In the genomic region with DNA sequence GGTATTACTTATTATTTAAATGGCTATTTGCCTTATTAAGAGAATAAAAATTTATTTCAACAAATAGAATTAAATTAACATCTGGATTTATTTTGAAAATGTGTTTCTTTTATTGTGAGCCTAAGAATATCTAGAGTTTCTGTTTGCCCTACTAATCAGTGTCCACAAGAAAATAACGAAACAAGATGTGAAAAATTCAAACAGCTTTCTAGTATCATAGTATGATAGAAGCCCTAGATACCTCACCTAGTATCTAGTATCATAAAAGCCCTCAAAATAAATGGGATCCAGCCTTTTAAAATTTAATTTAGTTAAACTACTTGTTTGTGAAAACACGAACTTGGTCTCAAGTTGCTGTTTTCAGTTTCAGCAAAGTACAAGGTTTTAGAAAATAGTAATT, we compare ENCODE assay signal across 7 cellular contexts. TPM values are rescaled to one million over a fixed set of nuclear protein-coding genes. Genes with fewer than 3 reads are reported as not detected.
"Had no signal": no experiment of that assay in that cellular context is flagged by ENCODE, and none has a peak within 500 bp of the region (broad histone marks: within the 10 kb centered on the region; RNA-seq: fewer than 3 reads in every experiment).

No MANE protein-coding gene starts in this region.

- FAIRE-seq: H1, H54 had no signal

- H3K4me3 ChIP-seq: GM23338 had no signal

- DNase-seq: H9, HCEC 1CT, IMR-90, KBM-7 had no signal

- H2AFZ ChIP-seq: GM23338 had no signal

- ATAC-seq: GM23338 had no signal

- H3K4me2 ChIP-seq: GM23338 had no signal

RNA-seq across cellular contexts. Expression of a gene that starts 13.7 kb away (rescaled TPM):
- total RNA-seq: GM23338, H1, H9 had no signal
